ENCODE assay signal across 8 cellular contexts in the genomic region with DNA sequence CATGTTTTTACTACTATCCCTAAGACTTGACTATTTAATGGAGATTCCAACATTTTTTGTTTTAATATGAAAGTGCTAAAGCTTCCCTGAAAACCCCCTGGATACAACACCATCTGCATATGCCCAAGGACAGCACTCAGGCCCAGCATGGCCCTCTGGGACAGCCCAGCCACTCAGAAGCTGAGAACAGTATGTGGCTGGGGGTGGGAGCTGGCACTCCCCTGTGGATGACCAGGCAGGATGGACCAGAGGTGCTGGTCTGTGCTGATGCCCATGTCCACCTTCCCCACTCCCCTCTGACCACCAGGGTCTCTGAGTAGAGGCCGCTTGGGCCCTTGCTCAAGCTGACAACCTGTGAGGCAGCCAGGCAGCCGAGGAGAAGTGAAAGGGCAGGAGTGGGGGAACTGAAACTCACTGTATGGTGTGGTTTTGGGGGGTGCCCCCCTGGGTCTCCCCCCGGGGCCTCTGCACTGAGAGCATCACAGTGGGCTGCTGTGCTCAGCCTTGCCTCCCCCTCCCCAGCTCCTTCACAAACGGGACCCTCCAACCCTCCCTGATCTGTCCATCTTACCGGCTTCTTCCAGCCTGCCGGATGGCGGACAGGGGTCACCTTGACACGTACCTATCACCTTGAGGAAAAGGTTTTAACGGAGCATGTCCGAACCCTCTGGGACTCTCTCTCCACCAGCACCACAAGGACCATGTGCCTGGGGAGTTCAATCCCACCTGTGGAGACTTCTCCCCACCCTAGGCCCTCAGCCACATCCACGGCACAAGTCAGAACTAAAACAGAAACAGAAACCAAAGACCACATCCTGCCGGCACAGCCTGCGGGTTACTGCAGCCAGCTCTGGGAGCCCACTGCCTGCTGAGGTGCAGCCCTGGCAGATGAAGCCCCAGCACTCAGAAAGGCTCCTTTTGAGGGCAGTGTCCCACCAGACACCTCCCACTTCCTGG. TPM values are rescaled to one million over a fixed set of nuclear protein-coding genes. Genes with fewer than 3 reads are reported as not detected.
DNase-seq lines count a peak whose midpoint lies in the region; ATAC-seq and TF ChIP-seq lines count a peak whose summit lies in the region.

Gene TMEM229B (minus strand): TSS at position 785 of the 957 bp plus-strand sequence. CDS start 14,798 bp downstream, outside the sequence.

- no peak for TF ChIP-seq POLR2A in adrenal gland (IDR thresholded peaks at IDR 0.05)

- intact Hi-C loops in T-helper 1 cell treated with Interleukin-12 subunit alpha and Interleukin-12 subunit beta and Interleukin-4 antibody, amounts not matched to agents 30 ng/mL and 1 ng/mL, for 36 hours (cut with micrococcal nuclease) = loop anchor here (1.0 to 10.0 kb wide), 9 partner anchors 27 to 1667 kb away; partner anchors contain the start of genes ARG2, DCAF5, EIF2S1 and PALS1
- intact Hi-C loops in adrenal gland (cut with DNase I) = no loop called here

- peaks cover 0 to 2% (median 0%) of the 10 kb centered on the region in 3 donors for H3K9me3 ChIP-seq in adrenal gland (replicated peaks in 1 of 3)
- peaks cover 5% of the 10 kb centered on the region for H3K9me3 ChIP-seq in WERI-Rb-1 (ENCODE audit: severe bottlenecking)

- ATAC-seq in GM18907 (IDR thresholded peaks at IDR 0.05; ENCODE audit: unreplicated experiment) (peak; percentile 86), HG03066 (IDR thresholded peaks at IDR 0.05; ENCODE audit: low read depth, unreplicated experiment) (peak; percentile 92)
- peak; percentile 98 for ATAC-seq in stimulated activated naive CD8-positive, alpha-beta T cell treated with anti-CD3 and anti-CD28 coated beads, Interleukin-15, amount 100 ng/mL, for 72 hours

- peak in 6 of 7 donors; percentile 27 to 74 (median 53) for DNase-seq in adrenal gland
- peak; percentile 41 for DNase-seq in mucosa of gallbladder (ENCODE audit: low spot score)
- peak; percentile 75 to 88 for DNase-seq in stimulated activated naive CD8-positive, alpha-beta T cell treated with anti-CD3 and anti-CD28 coated beads, Interleukin-15, amount 100 ng/mL, for 72 hours
- DNase-seq in WERI-Rb-1 = no peak
- no peak for DNase-seq in NCI-H1694 (lab: John Stamatoyannopoulos, UW)

- H3K27me3 ChIP-seq in adrenal gland (no peaks in the 10 kb centered on the region), WERI-Rb-1 (ENCODE audit: insufficient read depth, low read depth, severe bottlenecking) (no peaks in the 10 kb centered on the region)

- TF ChIP-seq CTCF in adrenal gland (IDR thresholded peaks at IDR 0.05) (no peak), WERI-Rb-1 (IDR thresholded peaks at IDR 0.05; ENCODE audit: low read depth, low read length) (no peak)

- H3K9me3 Mint-ChIP-seq in stimulated activated naive CD8-positive, alpha-beta T cell treated with anti-CD3 and anti-CD28 coated beads, Interleukin-15, amount 100 ng/mL, for 72 hours = peaks cover 7 to 16% of the 10 kb centered on the region in 2 donors

- peaks cover 76% of the 10 kb centered on the region for H3K4me1 Mint-ChIP-seq in stimulated activated naive CD8-positive, alpha-beta T cell treated with anti-CD3 and anti-CD28 coated beads, Interleukin-15, amount 100 ng/mL, for 72 hours

- peak within 1 kb of the TSS; percentile 64 to 96 for H3K27ac Mint-ChIP-seq in stimulated activated naive CD8-positive, alpha-beta T cell treated with anti-CD3 and anti-CD28 coated beads, Interleukin-15, amount 100 ng/mL, for 72 hours

- H3K36me3 ChIP-seq in adrenal gland (replicated peaks in 1 of 2) = peaks cover 0 to 5% of the 10 kb centered on the region in 2 donors
- H3K36me3 ChIP-seq in WERI-Rb-1 = no peaks in the 10 kb centered on the region

- peaks cover 0 to 24% of the 10 kb centered on the region in 2 donors for H3K4me1 ChIP-seq in adrenal gland (replicated peaks in 1 of 2)

- H3K4me3 ChIP-seq in adrenal gland = peak within 1 kb of the TSS in 2 of 4 donors; percentile 8 to 53
- no peak within 1 kb of the TSS for H3K4me3 ChIP-seq in WERI-Rb-1 (ENCODE audit: low read depth, low read length)

- H3K27ac ChIP-seq in adrenal gland (peak within 1 kb of the TSS in 3 of 5 donors; percentile 41 to 86 (median 67)), WERI-Rb-1 (no peak within 1 kb of the TSS)

- peak within 1 kb of the TSS; percentile 70 to 87 for H3K4me3 Mint-ChIP-seq in stimulated activated naive CD8-positive, alpha-beta T cell treated with anti-CD3 and anti-CD28 coated beads, Interleukin-15, amount 100 ng/mL, for 72 hours

- WGBS in adrenal gland, 4 donors = 44 to 65% (median 50%) methylated on average over 11 to 13 of the region's 13 CpGs

- H3K27me3 Mint-ChIP-seq in stimulated activated naive CD8-positive, alpha-beta T cell treated with anti-CD3 and anti-CD28 coated beads, Interleukin-15, amount 100 ng/mL, for 72 hours = peaks cover 23% of the 10 kb centered on the region

RNA-seq across cellular contexts. Expression of gene TMEM229B, which starts in this region (rescaled TPM):
- 23.3 and 25.6 TPM in 2 replicates for total RNA-seq in T-helper 1 cell treated with Interleukin-12 subunit alpha and Interleukin-12 subunit beta and Interleukin-4 antibody, amounts not matched to agents 30 ng/mL and 1 ng/mL, for 36 hours
- total RNA-seq in adrenal gland = 10 to 100 TPM; 27.8 to 63.9 (median 40.1) TPM
- 10 to 100 TPM in 2 of 3 donors, 1 to 10 TPM in 1; 5.7 to 31.9 (median 12.0) TPM for polyA plus RNA-seq in adrenal gland
- 33.2 TPM for total RNA-seq in mucosa of gallbladder

Comparison
In these comparisons a context has a peak if more than half of its experiments do, and no peak if none do; other contexts are left out.
1. DNase-seq: peak in adrenal gland (6 of 7), mucosa of gallbladder (single experiment) and stimulated activated naive CD8-positive, alpha-beta T cell treated with anti-CD3 and anti-CD28 coated beads, Interleukin-15, amount 100 ng/mL, for 72 hours (2 of 2); none in WERI-Rb-1 (single experiment) and NCI-H1694 (single experiment).
2. Peak in every context shown above with its lines, with median percentiles within 50 percentile points of each other: ATAC-seq.